18 cellular contexts compared by ENCODE assay signal in the genomic region with DNA sequence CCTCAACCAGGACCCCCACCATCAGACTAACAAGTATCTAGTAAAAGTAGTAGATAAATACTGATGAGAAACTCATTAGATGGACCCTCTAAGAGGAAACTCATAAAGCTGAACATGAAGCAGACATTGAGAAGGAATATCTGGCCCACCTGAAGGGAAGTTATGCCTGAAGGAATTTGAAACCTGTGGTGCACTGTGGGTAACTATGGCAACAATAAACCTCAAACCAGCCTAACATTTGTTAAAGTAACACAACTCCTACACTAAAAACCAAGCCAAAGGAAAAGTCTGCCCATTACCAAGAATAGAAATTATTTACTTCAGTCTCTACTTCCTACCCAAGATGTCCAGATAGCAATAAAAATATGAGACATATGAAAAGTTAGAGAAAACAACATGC. TPM values are rescaled to one million over a fixed set of nuclear protein-coding genes. Genes with fewer than 3 reads are reported as not detected.
A peak's percentile ranks its signal among the peaks of the same experiment; 100 is the strongest.
DNase-seq lines count a peak whose midpoint lies in the region; ATAC-seq and TF ChIP-seq lines count a peak whose summit lies in the region.
"Had no signal": no experiment of that assay in that cellular context is flagged by ENCODE, and none has a peak within 500 bp of the region (broad histone marks: within the 10 kb centered on the region; RNA-seq: fewer than 3 reads in every experiment).

No MANE protein-coding gene starts in this region.

- H3K4me1 ChIP-seq in H9 (ENCODE audit: insufficient read depth, low read length) (peaks cover 8% of the 10 kb centered on the region; the same call in 1 of the 2 replicates), tibial artery (peaks cover 0 to 14% (median 2%) of the 10 kb centered on the region in 4 donors)
- H3K4me1 ChIP-seq in naive thymus-derived CD4-positive, alpha-beta T cell (ENCODE audit: control insufficient read depth in 2 of 2, insufficient read depth in 2 of 2, low read length in 2 of 2): no peaks in the 10 kb centered on the region
- H3K4me1 ChIP-seq: BLaER1 had no signal

- H2BK120ac ChIP-seq in H9 (ENCODE audit: low read depth, low read length, poor library complexity, severe bottlenecking): no peak overlapping the region

- H3K4ac ChIP-seq in H9 (ENCODE audit: low read depth, low read length): peak overlapping the region; percentile 87; the same call in 1 of the 2 replicates

- intact Hi-C loops in tibial artery (cut with DNase I; ENCODE audit: low total_unique reads): no loop called here
- intact Hi-C loops in naive thymus-derived CD4-positive, alpha-beta T cell (cut with micrococcal nuclease): no loop called here

- H2BK12ac ChIP-seq in H9 (ENCODE audit: insufficient read length, low read depth, low read length): no peak overlapping the region

- peak overlapping the region; percentile 79 for H3K18ac ChIP-seq in H9 (ENCODE audit: insufficient read length, low read depth, low read length)

- DNase-seq in H9 (no peak), amniotic epithelial cell (ENCODE audit: low read depth) (peak; percentile 9), fibroblast of pulmonary artery (ENCODE audit: low read depth) (peak; percentile 3), mesothelial cell of epicardium (ENCODE audit: low spot score in 2 of 2, unreplicated experiment in 2 of 2) (no peak), foreskin fibroblast (no peak), tibial artery (no peak)
- DNase-seq in naive thymus-derived CD4-positive, alpha-beta T cell: no peak
- DNase-seq: CD8-positive, alpha-beta memory T cell; GOT3; HFFc6; NCI-H187 treated with DMSO at 0.1 percent for 48 hours; NCI-H2171 treated with DMSO at 0.1 percent for 48 hours; NCI-H510A; NCI-H82; PC-3 had no signal

- H3K27me3 Mint-ChIP-seq in H9 (ENCODE audit: low read depth) (no peaks in the 10 kb centered on the region), mesothelial cell of epicardium (ENCODE audit: low read depth) (no peaks in the 10 kb centered on the region)
- H3K27me3 Mint-ChIP-seq in naive thymus-derived CD4-positive, alpha-beta T cell: no peaks in the 10 kb centered on the region
- H3K27me3 Mint-ChIP-seq: CD8-positive, alpha-beta memory T cell had no signal

- H3K9me3 ChIP-seq in H9 (ENCODE audit: control insufficient read depth, low read depth, low read length) (no peaks in the 10 kb centered on the region), tibial artery (no peaks in the 10 kb centered on the region)
- no peaks in the 10 kb centered on the region for H3K9me3 ChIP-seq in naive thymus-derived CD4-positive, alpha-beta T cell (ENCODE audit: control insufficient read depth in 2 of 3, low read length in 3 of 3)

- no peak overlapping the region for H2BK5ac ChIP-seq in H9 (ENCODE audit: insufficient read length, low read length)

- H3K9ac ChIP-seq in H9 (ENCODE audit: extremely low read depth, insufficient read length, low read length): no peak overlapping the region
- H3K9ac ChIP-seq: BLaER1 had no signal

- TF ChIP-seq CTCF in H9 (conservative IDR thresholded peaks at IDR 0.05) (no peak), fibroblast of pulmonary artery (IDR thresholded peaks at IDR 0.05; ENCODE audit: low read length, missing control alignments) (no peak), mesothelial cell of epicardium (IDR thresholded peaks at IDR 0.05; ENCODE audit: unreplicated experiment) (no peak), foreskin fibroblast (IDR thresholded peaks at IDR 0.05; ENCODE audit: low read depth, low read length) (no peak), tibial artery (IDR thresholded peaks at IDR 0.05) (no peak)

- H4K8ac ChIP-seq in H9 (replicated peaks; ENCODE audit: insufficient read length, low read depth, low read length): no peak overlapping the region

- H3K27ac Mint-ChIP-seq in H9: peak overlapping the region in 2 of 3 experiments; percentile 23 to 81; a peak in 2 of 7 replicates
- H3K27ac Mint-ChIP-seq in mesothelial cell of epicardium: peak overlapping the region; percentile 72
- H3K27ac Mint-ChIP-seq in naive thymus-derived CD4-positive, alpha-beta T cell: no peak overlapping the region
- H3K27ac Mint-ChIP-seq: HFFc6 had no signal

- CTCF ChIA-PET in naive thymus-derived CD4-positive, alpha-beta T cell (lab: Charles Lee): no interaction called here

- no peaks in the 10 kb centered on the region for H4K20me1 ChIP-seq in H9 (ENCODE audit: control insufficient read depth, insufficient read depth, insufficient read length)
- H4K20me1 ChIP-seq: BLaER1 had no signal

- no peak overlapping the region for H3K4me2 ChIP-seq in H9 (ENCODE audit: insufficient read depth, insufficient read length, low read length)
- H3K4me2 ChIP-seq: BLaER1 had no signal

- H2BK15ac ChIP-seq in H9 (ENCODE audit: low read depth, low read length): no peak overlapping the region

- peaks cover 16 to 19% of the 10 kb centered on the region in 2 experiments for H3K9me3 Mint-ChIP-seq in H9
- H3K9me3 Mint-ChIP-seq in mesothelial cell of epicardium: peaks cover 18% of the 10 kb centered on the region
- H3K9me3 Mint-ChIP-seq in naive thymus-derived CD4-positive, alpha-beta T cell: peaks cover 0 to 21% (median 5%) of the 10 kb centered on the region in 11 donors

- H3T11ph ChIP-seq in H9 (ENCODE audit: low read length): no peak overlapping the region

- H3K27me3 ChIP-seq in H9 (ENCODE audit: insufficient read depth, low read length) (no peaks in the 10 kb centered on the region), tibial artery (no peaks in the 10 kb centered on the region)
- no peaks in the 10 kb centered on the region for H3K27me3 ChIP-seq in naive thymus-derived CD4-positive, alpha-beta T cell (ENCODE audit: control insufficient read depth in 2 of 2, insufficient read depth in 2 of 2, low read length in 2 of 2)
- H3K27me3 ChIP-seq: BLaER1 had no signal

- no peaks in the 10 kb centered on the region for H3K79me1 ChIP-seq in H9 (ENCODE audit: insufficient read depth, low read depth, low read length, poor library complexity, severe bottlenecking)

- no peak overlapping the region for H3K56ac ChIP-seq in H9 (ENCODE audit: insufficient read length, low read depth, low read length)

- ATAC-seq in GM21737 (IDR thresholded peaks at IDR 0.05; ENCODE audit: unreplicated experiment): no peak
- no peak for ATAC-seq in naive thymus-derived CD4-positive, alpha-beta T cell
- ATAC-seq: PC-3 had no signal

- no peak overlapping the region for H3K23ac ChIP-seq in H9 (ENCODE audit: insufficient read length, low read depth, low read length)

- H3K36me3 ChIP-seq in tibial artery: peaks cover under 1 to 13% (median 4%) of the 10 kb centered on the region in 3 donors
- no peaks in the 10 kb centered on the region for H3K36me3 ChIP-seq in naive thymus-derived CD4-positive, alpha-beta T cell (ENCODE audit: control insufficient read depth in 2 of 3, insufficient read depth in 3 of 3, low read length in 3 of 3)

- H4K5ac ChIP-seq in H9 (ENCODE audit: insufficient read length, low read depth, low read length): no peak overlapping the region

- no peak overlapping the region for H3K27ac ChIP-seq in H9 (ENCODE audit: insufficient read length, low read depth, low read length)
- no peak overlapping the region for H3K27ac ChIP-seq in tibial artery
- H3K27ac ChIP-seq in naive thymus-derived CD4-positive, alpha-beta T cell (ENCODE audit: low read depth, low read length): no peak overlapping the region
- H3K27ac ChIP-seq: BLaER1, RWPE1 had no signal

- H3K36me3 Mint-ChIP-seq in H9 (ENCODE audit: insufficient read depth in 1 of 3, low read depth in 3 of 3) (peaks cover 11 to 19% (median 13%) of the 10 kb centered on the region in 3 experiments), mesothelial cell of epicardium (peaks cover 24% of the 10 kb centered on the region)
- peaks cover 5 to 75% (median 56%) of the 10 kb centered on the region in 5 donors for H3K36me3 Mint-ChIP-seq in naive thymus-derived CD4-positive, alpha-beta T cell

- H3K4me3 Mint-ChIP-seq in H9 (no peak overlapping the region), mesothelial cell of epicardium (no peak overlapping the region)
- no peak overlapping the region for H3K4me3 Mint-ChIP-seq in naive thymus-derived CD4-positive, alpha-beta T cell
- H3K4me3 Mint-ChIP-seq: CD8-positive, alpha-beta memory T cell; HFFc6 had no signal

- H3K79me2 ChIP-seq in H9 (ENCODE audit: insufficient read depth, low read length): no peaks in the 10 kb centered on the region

- no peaks in the 10 kb centered on the region for H3K23me2 ChIP-seq in H9 (ENCODE audit: insufficient read length, low read depth, low read length, poor library complexity, severe bottlenecking)

- H3K4me1 Mint-ChIP-seq in H9: peaks cover 10 to 17% of the 10 kb centered on the region in 2 experiments
- H3K4me1 Mint-ChIP-seq in mesothelial cell of epicardium: peaks cover 12% of the 10 kb centered on the region
- H3K4me1 Mint-ChIP-seq in naive thymus-derived CD4-positive, alpha-beta T cell: peaks cover 0 to 9% (median 4%) of the 10 kb centered on the region in 7 donors

- no peak overlapping the region for H2AFZ ChIP-seq in H9 (ENCODE audit: low read length)

- no peak overlapping the region for H3K14ac ChIP-seq in H9 (ENCODE audit: insufficient read depth, low read length)

- H4K91ac ChIP-seq in H9 (ENCODE audit: insufficient read length, low read depth, low read length): no peak overlapping the region

- H2BK20ac ChIP-seq in H9 (ENCODE audit: low read depth, low read length, poor library complexity, severe bottlenecking): peak overlapping the region; percentile 60

- no peak overlapping the region for H2AK5ac ChIP-seq in H9 (ENCODE audit: insufficient read length, low read length)

- H3K4me3 ChIP-seq in fibroblast of pulmonary artery (replicated peaks; ENCODE audit: low read depth, low read length) (no peak overlapping the region), foreskin fibroblast (ENCODE audit: low read depth in 1 of 2, low read length in 2 of 2) (no peak overlapping the region), tibial artery (no peak overlapping the region)
- no peak overlapping the region for H3K4me3 ChIP-seq in naive thymus-derived CD4-positive, alpha-beta T cell (ENCODE audit: low read length)
- H3K4me3 ChIP-seq: BLaER1 had no signal

- POLR2A ChIA-PET in naive thymus-derived CD4-positive, alpha-beta T cell (lab: Charles Lee): no interaction called here

RNA-seq across cellular contexts. Expression of a gene that starts 43.4 kb away (rescaled TPM):
- total RNA-seq in H9 (2021): 4.9 and 5.8 TPM in 2 replicates
- 17.9 to 20.8 TPM (median 18.1 TPM) in 3 replicates for total RNA-seq in mesothelial cell of epicardium
- total RNA-seq in naive thymus-derived CD4-positive, alpha-beta T cell: 10 to 100 TPM in 4 of 5 experiments, 1 to 10 TPM in 1; 8.1 to 17.6 (median 16.0) TPM
- polyA plus RNA-seq in naive thymus-derived CD4-positive, alpha-beta T cell: 1 to 10 TPM; 9.5 to 9.8 TPM

RNA-seq across cellular contexts. Expression of a gene that starts 43.5 kb away (rescaled TPM):
- total RNA-seq in H9 (2021): 139 and 147 TPM in 2 replicates
- 90.7 to 93.5 TPM (median 92.1 TPM) in 3 replicates for total RNA-seq in mesothelial cell of epicardium
- 10 to 100 TPM; 16.9 to 92.8 (median 53.5) TPM for total RNA-seq in naive thymus-derived CD4-positive, alpha-beta T cell
- 10 to 100 TPM; 56.9 to 73.9 TPM for polyA plus RNA-seq in naive thymus-derived CD4-positive, alpha-beta T cell

Comparison
In these comparisons a context has a peak if more than half of its experiments do, and no peak if none do; other contexts are left out.
1. DNase-seq: peak in amniotic epithelial cell (single experiment) and fibroblast of pulmonary artery (single experiment); none in H9 (single experiment), mesothelial cell of epicardium (0 of 2), foreskin fibroblast (0 of 2), tibial artery (0 of 2) and naive thymus-derived CD4-positive, alpha-beta T cell (0 of 9).
2. H3K27ac Mint-ChIP-seq: peak in H9 (2 of 3) and mesothelial cell of epicardium (single experiment); none in naive thymus-derived CD4-positive, alpha-beta T cell (0 of 9).